ENCODE assay signal across 1 cellular context in genomic region chr16:1093284-1094123, GRCh38.
A peak's percentile ranks its signal among the peaks of the same experiment; 100 is the strongest.
TF ChIP-seq lines count a peak whose summit lies in the region.

No MANE protein-coding gene starts in this region.

TF ChIP-seq in HepG2, 621 proteins besides CTCF, POLR2A, EP300 and RAD21 (continued from another document and continues in another):
- TF ChIP-seq ZBTB14 (CRISPR knock-in tag; IDR thresholded peaks at IDR 0.05) (peak; percentile 48; the same call in 1 of the 2 replicates), ZBTB20 (CRISPR knock-in tag; IDR thresholded peaks at IDR 0.05; ENCODE audit: borderline replicate concordance, low read depth) (no peak), ZNF792 (CRISPR knock-in tag; IDR thresholded peaks at IDR 0.05) (no peak), SMARCC2 (IDR thresholded peaks at IDR 0.05) (no peak), SKI (IDR thresholded peaks at IDR 0.05; ENCODE audit: partially characterized antibody) (no peak), CC2D1A (CRISPR knock-in tag; IDR thresholded peaks at IDR 0.05) (no peak), REXO4 (CRISPR knock-in tag; IDR thresholded peaks at IDR 0.05; ENCODE audit: borderline replicate concordance) (no peak), TMF1 (CRISPR knock-in tag; IDR thresholded peaks at IDR 0.05; ENCODE audit: low read depth) (no peak), XBP1 (CRISPR knock-in tag; IDR thresholded peaks at IDR 0.05) (no peak), ZNF607 (CRISPR knock-in tag; IDR thresholded peaks at IDR 0.05; ENCODE audit: borderline replicate concordance) (peak; percentile 18; the same call in 1 of the 2 replicates), ZFY (CRISPR knock-in tag; IDR thresholded peaks at IDR 0.05) (peak; percentile 83), SMAD1 (CRISPR knock-in tag; IDR thresholded peaks at IDR 0.05; ENCODE audit: borderline replicate concordance, low read depth) (no peak), ZNF235 (CRISPR knock-in tag; IDR thresholded peaks at IDR 0.05; ENCODE audit: borderline replicate concordance) (no peak), ZFX (CRISPR knock-in tag; IDR thresholded peaks at IDR 0.05; ENCODE audit: low read depth) (peak; percentile 82), ZNF761 (CRISPR knock-in tag; conservative IDR thresholded peaks at IDR 0.05) (0 out of 2 replicates have a peak, but pooled peaks have one; percentile 49), ZNF251 (CRISPR knock-in tag; IDR thresholded peaks at IDR 0.05) (no peak), ELF1 (CRISPR knock-in tag; IDR thresholded peaks at IDR 0.05) (no peak), PAF1 (CRISPR knock-in tag; IDR thresholded peaks at IDR 0.05) (no peak), NFE2L1 (CRISPR knock-in tag; IDR thresholded peaks at IDR 0.05; ENCODE audit: borderline replicate concordance) (no peak), ZNF746 (CRISPR knock-in tag; IDR thresholded peaks at IDR 0.05) (peak; percentile 12; the same call in 1 of the 2 replicates), NFE2L2 (IDR thresholded peaks at IDR 0.05; ENCODE audit: low read length) (no peak), ZNF335 (CRISPR knock-in tag; IDR thresholded peaks at IDR 0.05) (no peak), ZNF879 (CRISPR knock-in tag; IDR thresholded peaks at IDR 0.05) (no peak), ZNF292 (CRISPR knock-in tag; IDR thresholded peaks at IDR 0.05; ENCODE audit: borderline replicate concordance, low read depth) (no peak)
- TF ChIP-seq, protein P1, sequence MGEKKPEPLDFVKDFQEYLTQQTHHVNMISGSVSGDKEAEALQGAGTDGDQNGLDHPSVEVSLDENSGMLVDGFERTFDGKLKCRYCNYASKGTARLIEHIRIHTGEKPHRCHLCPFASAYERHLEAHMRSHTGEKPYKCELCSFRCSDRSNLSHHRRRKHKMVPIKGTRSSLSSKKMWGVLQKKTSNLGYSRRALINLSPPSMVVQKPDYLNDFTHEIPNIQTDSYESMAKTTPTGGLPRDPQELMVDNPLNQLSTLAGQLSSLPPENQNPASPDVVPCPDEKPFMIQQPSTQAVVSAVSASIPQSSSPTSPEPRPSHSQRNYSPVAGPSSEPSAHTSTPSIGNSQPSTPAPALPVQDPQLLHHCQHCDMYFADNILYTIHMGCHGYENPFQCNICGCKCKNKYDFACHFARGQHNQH (CRISPR knock-in tag; IDR thresholded peaks at IDR 0.05): no peak; the same call in 1 of the 2 replicates
- TF ChIP-seq, protein P2, sequence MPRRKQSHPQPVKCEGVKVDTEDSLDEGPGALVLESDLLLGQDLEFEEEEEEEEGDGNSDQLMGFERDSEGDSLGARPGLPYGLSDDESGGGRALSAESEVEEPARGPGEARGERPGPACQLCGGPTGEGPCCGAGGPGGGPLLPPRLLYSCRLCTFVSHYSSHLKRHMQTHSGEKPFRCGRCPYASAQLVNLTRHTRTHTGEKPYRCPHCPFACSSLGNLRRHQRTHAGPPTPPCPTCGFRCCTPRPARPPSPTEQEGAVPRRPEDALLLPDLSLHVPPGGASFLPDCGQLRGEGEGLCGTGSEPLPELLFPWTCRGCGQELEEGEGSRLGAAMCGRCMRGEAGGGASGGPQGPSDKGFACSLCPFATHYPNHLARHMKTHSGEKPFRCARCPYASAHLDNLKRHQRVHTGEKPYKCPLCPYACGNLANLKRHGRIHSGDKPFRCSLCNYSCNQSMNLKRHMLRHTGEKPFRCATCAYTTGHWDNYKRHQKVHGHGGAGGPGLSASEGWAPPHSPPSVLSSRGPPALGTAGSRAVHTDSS (CRISPR knock-in tag; conservative IDR thresholded peaks at IDR 0.05): no peak
- TF ChIP-seq, protein P3, sequence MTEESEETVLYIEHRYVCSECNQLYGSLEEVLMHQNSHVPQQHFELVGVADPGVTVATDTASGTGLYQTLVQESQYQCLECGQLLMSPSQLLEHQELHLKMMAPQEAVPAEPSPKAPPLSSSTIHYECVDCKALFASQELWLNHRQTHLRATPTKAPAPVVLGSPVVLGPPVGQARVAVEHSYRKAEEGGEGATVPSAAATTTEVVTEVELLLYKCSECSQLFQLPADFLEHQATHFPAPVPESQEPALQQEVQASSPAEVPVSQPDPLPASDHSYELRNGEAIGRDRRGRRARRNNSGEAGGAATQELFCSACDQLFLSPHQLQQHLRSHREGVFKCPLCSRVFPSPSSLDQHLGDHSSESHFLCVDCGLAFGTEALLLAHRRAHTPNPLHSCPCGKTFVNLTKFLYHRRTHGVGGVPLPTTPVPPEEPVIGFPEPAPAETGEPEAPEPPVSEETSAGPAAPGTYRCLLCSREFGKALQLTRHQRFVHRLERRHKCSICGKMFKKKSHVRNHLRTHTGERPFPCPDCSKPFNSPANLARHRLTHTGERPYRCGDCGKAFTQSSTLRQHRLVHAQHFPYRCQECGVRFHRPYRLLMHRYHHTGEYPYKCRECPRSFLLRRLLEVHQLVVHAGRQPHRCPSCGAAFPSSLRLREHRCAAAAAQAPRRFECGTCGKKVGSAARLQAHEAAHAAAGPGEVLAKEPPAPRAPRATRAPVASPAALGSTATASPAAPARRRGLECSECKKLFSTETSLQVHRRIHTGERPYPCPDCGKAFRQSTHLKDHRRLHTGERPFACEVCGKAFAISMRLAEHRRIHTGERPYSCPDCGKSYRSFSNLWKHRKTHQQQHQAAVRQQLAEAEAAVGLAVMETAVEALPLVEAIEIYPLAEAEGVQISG (CRISPR knock-in tag; IDR thresholded peaks at IDR 0.05): peak; percentile 54
- TF ChIP-seq, protein P4, sequence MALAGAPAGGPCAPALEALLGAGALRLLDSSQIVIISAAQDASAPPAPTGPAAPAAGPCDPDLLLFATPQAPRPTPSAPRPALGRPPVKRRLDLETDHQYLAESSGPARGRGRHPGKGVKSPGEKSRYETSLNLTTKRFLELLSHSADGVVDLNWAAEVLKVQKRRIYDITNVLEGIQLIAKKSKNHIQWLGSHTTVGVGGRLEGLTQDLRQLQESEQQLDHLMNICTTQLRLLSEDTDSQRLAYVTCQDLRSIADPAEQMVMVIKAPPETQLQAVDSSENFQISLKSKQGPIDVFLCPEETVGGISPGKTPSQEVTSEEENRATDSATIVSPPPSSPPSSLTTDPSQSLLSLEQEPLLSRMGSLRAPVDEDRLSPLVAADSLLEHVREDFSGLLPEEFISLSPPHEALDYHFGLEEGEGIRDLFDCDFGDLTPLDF (CRISPR knock-in tag; IDR thresholded peaks at IDR 0.05): no peak
- TF ChIP-seq, protein P5, sequence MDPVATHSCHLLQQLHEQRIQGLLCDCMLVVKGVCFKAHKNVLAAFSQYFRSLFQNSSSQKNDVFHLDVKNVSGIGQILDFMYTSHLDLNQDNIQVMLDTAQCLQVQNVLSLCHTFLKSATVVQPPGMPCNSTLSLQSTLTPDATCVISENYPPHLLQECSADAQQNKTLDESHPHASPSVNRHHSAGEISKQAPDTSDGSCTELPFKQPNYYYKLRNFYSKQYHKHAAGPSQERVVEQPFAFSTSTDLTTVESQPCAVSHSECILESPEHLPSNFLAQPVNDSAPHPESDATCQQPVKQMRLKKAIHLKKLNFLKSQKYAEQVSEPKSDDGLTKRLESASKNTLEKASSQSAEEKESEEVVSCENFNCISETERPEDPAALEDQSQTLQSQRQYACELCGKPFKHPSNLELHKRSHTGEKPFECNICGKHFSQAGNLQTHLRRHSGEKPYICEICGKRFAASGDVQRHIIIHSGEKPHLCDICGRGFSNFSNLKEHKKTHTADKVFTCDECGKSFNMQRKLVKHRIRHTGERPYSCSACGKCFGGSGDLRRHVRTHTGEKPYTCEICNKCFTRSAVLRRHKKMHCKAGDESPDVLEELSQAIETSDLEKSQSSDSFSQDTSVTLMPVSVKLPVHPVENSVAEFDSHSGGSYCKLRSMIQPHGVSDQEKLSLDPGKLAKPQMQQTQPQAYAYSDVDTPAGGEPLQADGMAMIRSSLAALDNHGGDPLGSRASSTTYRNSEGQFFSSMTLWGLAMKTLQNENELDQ (CRISPR knock-in tag; IDR thresholded peaks at IDR 0.05; ENCODE audit: borderline replicate concordance): no peak
- TF ChIP-seq, protein P6, sequence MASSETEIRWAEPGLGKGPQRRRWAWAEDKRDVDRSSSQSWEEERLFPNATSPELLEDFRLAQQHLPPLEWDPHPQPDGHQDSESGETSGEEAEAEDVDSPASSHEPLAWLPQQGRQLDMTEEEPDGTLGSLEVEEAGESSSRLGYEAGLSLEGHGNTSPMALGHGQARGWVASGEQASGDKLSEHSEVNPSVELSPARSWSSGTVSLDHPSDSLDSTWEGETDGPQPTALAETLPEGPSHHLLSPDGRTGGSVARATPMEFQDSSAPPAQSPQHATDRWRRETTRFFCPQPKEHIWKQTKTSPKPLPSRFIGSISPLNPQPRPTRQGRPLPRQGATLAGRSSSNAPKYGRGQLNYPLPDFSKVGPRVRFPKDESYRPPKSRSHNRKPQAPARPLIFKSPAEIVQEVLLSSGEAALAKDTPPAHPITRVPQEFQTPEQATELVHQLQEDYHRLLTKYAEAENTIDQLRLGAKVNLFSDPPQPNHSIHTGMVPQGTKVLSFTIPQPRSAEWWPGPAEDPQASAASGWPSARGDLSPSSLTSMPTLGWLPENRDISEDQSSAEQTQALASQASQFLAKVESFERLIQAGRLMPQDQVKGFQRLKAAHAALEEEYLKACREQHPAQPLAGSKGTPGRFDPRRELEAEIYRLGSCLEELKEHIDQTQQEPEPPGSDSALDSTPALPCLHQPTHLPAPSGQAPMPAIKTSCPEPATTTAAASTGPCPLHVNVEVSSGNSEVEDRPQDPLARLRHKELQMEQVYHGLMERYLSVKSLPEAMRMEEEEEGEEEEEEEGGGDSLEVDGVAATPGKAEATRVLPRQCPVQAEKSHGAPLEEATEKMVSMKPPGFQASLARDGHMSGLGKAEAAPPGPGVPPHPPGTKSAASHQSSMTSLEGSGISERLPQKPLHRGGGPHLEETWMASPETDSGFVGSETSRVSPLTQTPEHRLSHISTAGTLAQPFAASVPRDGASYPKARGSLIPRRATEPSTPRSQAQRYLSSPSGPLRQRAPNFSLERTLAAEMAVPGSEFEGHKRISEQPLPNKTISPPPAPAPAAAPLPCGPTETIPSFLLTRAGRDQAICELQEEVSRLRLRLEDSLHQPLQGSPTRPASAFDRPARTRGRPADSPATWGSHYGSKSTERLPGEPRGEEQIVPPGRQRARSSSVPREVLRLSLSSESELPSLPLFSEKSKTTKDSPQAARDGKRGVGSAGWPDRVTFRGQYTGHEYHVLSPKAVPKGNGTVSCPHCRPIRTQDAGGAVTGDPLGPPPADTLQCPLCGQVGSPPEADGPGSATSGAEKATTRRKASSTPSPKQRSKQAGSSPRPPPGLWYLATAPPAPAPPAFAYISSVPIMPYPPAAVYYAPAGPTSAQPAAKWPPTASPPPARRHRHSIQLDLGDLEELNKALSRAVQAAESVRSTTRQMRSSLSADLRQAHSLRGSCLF (CRISPR knock-in tag; IDR thresholded peaks at IDR 0.05; ENCODE audit: borderline replicate concordance): no peak
- TF ChIP-seq, protein P7, sequence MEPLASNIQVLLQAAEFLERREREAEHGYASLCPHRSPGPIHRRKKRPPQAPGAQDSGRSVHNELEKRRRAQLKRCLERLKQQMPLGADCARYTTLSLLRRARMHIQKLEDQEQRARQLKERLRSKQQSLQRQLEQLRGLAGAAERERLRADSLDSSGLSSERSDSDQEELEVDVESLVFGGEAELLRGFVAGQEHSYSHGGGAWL (CRISPR knock-in tag; IDR thresholded peaks at IDR 0.05): 0 out of 2 replicates have a peak, but pooled peaks have one; percentile 23
- TF ChIP-seq, protein P8, sequence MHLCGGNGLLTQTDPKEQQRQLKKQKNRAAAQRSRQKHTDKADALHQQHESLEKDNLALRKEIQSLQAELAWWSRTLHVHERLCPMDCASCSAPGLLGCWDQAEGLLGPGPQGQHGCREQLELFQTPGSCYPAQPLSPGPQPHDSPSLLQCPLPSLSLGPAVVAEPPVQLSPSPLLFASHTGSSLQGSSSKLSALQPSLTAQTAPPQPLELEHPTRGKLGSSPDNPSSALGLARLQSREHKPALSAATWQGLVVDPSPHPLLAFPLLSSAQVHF (CRISPR knock-in tag; IDR thresholded peaks at IDR 0.05): no peak
- TF ChIP-seq, protein P9, sequence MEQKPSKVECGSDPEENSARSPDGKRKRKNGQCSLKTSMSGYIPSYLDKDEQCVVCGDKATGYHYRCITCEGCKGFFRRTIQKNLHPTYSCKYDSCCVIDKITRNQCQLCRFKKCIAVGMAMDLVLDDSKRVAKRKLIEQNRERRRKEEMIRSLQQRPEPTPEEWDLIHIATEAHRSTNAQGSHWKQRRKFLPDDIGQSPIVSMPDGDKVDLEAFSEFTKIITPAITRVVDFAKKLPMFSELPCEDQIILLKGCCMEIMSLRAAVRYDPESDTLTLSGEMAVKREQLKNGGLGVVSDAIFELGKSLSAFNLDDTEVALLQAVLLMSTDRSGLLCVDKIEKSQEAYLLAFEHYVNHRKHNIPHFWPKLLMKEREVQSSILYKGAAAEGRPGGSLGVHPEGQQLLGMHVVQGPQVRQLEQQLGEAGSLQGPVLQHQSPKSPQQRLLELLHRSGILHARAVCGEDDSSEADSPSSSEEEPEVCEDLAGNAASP (CRISPR knock-in tag; IDR thresholded peaks at IDR 0.05; ENCODE audit: borderline replicate concordance): 0 out of 2 replicates have a peak, but pooled peaks have one; percentile 30
- TF ChIP-seq, protein P10, sequence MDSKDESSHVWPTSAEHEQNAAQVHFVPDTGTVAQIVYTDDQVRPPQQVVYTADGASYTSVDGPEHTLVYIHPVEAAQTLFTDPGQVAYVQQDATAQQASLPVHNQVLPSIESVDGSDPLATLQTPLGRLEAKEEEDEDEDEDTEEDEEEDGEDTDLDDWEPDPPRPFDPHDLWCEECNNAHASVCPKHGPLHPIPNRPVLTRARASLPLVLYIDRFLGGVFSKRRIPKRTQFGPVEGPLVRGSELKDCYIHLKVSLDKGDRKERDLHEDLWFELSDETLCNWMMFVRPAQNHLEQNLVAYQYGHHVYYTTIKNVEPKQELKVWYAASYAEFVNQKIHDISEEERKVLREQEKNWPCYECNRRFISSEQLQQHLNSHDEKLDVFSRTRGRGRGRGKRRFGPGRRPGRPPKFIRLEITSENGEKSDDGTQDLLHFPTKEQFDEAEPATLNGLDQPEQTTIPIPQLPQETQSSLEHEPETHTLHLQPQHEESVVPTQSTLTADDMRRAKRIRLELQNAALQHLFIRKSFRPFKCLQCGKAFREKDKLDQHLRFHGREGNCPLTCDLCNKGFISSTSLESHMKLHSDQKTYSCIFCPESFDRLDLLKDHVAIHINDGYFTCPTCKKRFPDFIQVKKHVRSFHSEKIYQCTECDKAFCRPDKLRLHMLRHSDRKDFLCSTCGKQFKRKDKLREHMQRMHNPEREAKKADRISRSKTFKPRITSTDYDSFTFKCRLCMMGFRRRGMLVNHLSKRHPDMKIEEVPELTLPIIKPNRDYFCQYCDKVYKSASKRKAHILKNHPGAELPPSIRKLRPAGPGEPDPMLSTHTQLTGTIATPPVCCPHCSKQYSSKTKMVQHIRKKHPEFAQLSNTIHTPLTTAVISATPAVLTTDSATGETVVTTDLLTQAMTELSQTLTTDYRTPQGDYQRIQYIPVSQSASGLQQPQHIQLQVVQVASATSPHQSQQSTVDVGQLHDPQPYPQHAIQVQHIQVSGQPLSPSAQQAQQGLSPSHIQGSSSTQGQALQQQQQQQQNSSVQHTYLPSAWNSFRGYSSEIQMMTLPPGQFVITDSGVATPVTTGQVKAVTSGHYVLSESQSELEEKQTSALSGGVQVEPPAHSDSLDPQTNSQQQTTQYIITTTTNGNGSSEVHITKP (CRISPR knock-in tag; IDR thresholded peaks at IDR 0.05; ENCODE audit: low read depth): no peak
